1 cellular context compared by ENCODE assay signal in genomic region chr1:7948950-7949349, GRCh38.
TF ChIP-seq lines count a peak whose summit lies in the region.

No MANE protein-coding gene starts in this region.

TF ChIP-seq in GM12878, 131 proteins besides CTCF, POLR2A, EP300 and RAD21 (continued from another document):
- peak; percentile 41 for TF ChIP-seq RUNX3 (IDR thresholded peaks at IDR 0.05; ENCODE audit: low read length)
